Comparison of ENCODE assay signal across 1 cellular context in genomic region chr4:173960398-173960797, GRCh38.
TF ChIP-seq lines count a peak whose summit lies in the region.

No MANE protein-coding gene starts in this region.

TF ChIP-seq in H1, 55 proteins besides CTCF, POLR2A, EP300 and RAD21:
- no peak for TF ChIP-seq YY1 (IDR thresholded peaks at IDR 0.05; ENCODE audit: low read depth, low read length)
- TF ChIP-seq RNF2 (IDR thresholded peaks at IDR 0.05; ENCODE audit: borderline replicate concordance, low read depth, low read length, missing control alignments, poor library complexity, severe bottlenecking): no peak
- no peak for TF ChIP-seq RBBP5 (IDR thresholded peaks at IDR 0.05; ENCODE audit: borderline replicate concordance, low read depth, low read length)
- TF ChIP-seq SP1 (IDR thresholded peaks at IDR 0.05; ENCODE audit: low read depth, low read length): no peak
- no peak for TF ChIP-seq SAP30 (IDR thresholded peaks at IDR 0.05; ENCODE audit: insufficient read depth, insufficient replicate concordance, low read length)
- TF ChIP-seq TAF1 (IDR thresholded peaks at IDR 0.05; ENCODE audit: low read depth, low read length): no peak
- TF ChIP-seq ZNF274 (IDR thresholded peaks at IDR 0.05; ENCODE audit: borderline replicate concordance, extremely low read depth, low read length): no peak
- no peak for TF ChIP-seq GTF2F1 (IDR thresholded peaks at IDR 0.05; ENCODE audit: borderline replicate concordance, low read depth, low read length)
- TF ChIP-seq HDAC6 (IDR thresholded peaks at IDR 0.05; ENCODE audit: low read depth, low read length): no peak
- TF ChIP-seq BRCA1 (IDR thresholded peaks at IDR 0.05; ENCODE audit: low read depth, low read length): no peak
- no peak for TF ChIP-seq GABPA (IDR thresholded peaks at IDR 0.05; ENCODE audit: borderline replicate concordance, insufficient read depth, low read length)
